In the genomic region with DNA sequence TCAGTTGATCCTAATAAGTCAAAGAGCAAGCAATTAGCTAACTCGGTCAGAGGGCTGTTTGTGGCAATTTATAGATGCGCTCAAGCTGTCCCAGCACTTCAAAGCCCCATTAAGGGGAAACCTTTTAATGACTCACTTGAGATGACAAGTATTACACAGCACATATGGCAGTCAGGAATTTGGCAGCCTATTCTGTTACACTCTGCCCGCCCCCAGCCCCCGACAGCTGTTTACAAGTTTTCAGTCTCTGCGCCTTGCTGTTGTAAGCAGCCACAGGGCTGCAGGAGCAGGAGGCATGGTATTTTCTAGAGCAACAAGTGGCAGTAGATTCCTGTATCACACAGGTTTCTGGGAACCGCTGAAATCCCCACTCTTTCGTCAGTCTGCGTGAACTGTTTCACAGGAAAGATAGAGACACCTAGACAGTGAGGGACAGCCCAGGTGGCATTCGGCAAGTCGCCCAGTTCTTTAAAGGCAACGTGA, we compare ENCODE assay signal across 14 cellular contexts.
DNase-seq lines count a peak whose midpoint lies in the region; ATAC-seq and TF ChIP-seq lines count a peak whose summit lies in the region.
"Had no signal": no experiment of that assay in that cellular context is flagged by ENCODE, and none has a peak within 500 bp of the region (broad histone marks: within the 10 kb centered on the region; RNA-seq: fewer than 3 reads in every experiment).

No MANE protein-coding gene starts in this region.

- peak overlapping the region; percentile 99 for H3K27ac ChIP-seq in OCI-LY1 (ENCODE audit: low read depth, low read length, poor library complexity, severe bottlenecking)
- peak overlapping the region; percentile 80 to 90 for H3K27ac ChIP-seq in thoracic aorta
- H3K27ac ChIP-seq: A549, thyroid gland had no signal

- no peak overlapping the region for H2AFZ ChIP-seq in OCI-LY1 (ENCODE audit: low read length)

- peak overlapping the region; percentile 76 for H3K4me2 ChIP-seq in OCI-LY1 (ENCODE audit: low read length)
- H3K4me2 ChIP-seq: A549 had no signal

- H3K4me1 Mint-ChIP-seq in glutamatergic neuron (ENCODE audit: low read depth, unreplicated experiment), result peaks cover 46% of the 10 kb centered on the region

- peak overlapping the region; percentile 93; the same call in 1 of the 2 replicates for H3K9ac ChIP-seq in OCI-LY1 (ENCODE audit: low read length)

- H3F3A ChIP-seq in OCI-LY1 (ENCODE audit: insufficient read depth, low read length), result peaks cover 14% of the 10 kb centered on the region; the same call in 1 of the 2 replicates

- no peaks in the 10 kb centered on the region for H3K79me2 ChIP-seq in OCI-LY1 (ENCODE audit: insufficient read depth, low read length)

- no peaks in the 10 kb centered on the region for H3K36me3 ChIP-seq in OCI-LY1 (ENCODE audit: insufficient read depth, low read length)
- H3K36me3 ChIP-seq in thoracic aorta, result no peaks in the 10 kb centered on the region
- H3K36me3 ChIP-seq: HAP-1, thyroid gland had no signal

- H3K4me3 ChIP-seq in OCI-LY1 (ENCODE audit: low read depth, low read length, poor library complexity, severe bottlenecking) (peak overlapping the region; percentile 24), thoracic aorta (peak overlapping the region; percentile 55)
- H3K4me3 ChIP-seq: A549, HAP-1, thyroid gland had no signal

- no peak overlapping the region for H3K4me3 Mint-ChIP-seq in glutamatergic neuron (ENCODE audit: unreplicated experiment)
- H3K4me3 Mint-ChIP-seq: activated naive CD8-positive, alpha-beta T cell had no signal

- H3K27me3 ChIP-seq in OCI-LY1 (ENCODE audit: insufficient read depth, low read length), result no peaks in the 10 kb centered on the region
- no peaks in the 10 kb centered on the region for H3K27me3 ChIP-seq in thoracic aorta (replicated peaks; ENCODE audit: insufficient read depth)
- H3K27me3 ChIP-seq: thyroid gland had no signal

- ATAC-seq in thoracic aorta (ENCODE audit: insufficient number of reproducible peaks, low FRiP score, low read depth), result no peak
- no peak for ATAC-seq in HG03097 (IDR thresholded peaks at IDR 0.05; ENCODE audit: low FRiP score, unreplicated experiment)
- no peak for ATAC-seq in GM18868 (IDR thresholded peaks at IDR 0.05; ENCODE audit: unreplicated experiment)
- ATAC-seq: A549 had no signal

- no peaks in the 10 kb centered on the region for H4K20me1 ChIP-seq in OCI-LY1 (ENCODE audit: insufficient read depth, low read length)

- DNase-seq in NCI-H2227 treated with DMSO at 0.1 percent for 48 hours (lab: John Stamatoyannopoulos, UW) (peak; percentile 5), NCI-H2227 (lab: John Stamatoyannopoulos, UW; ENCODE audit: unreplicated experiment) (no peak), glutamatergic neuron (peak; percentile 67), thoracic aorta (ENCODE audit: low spot score) (no peak), GM19238 (ENCODE audit: insufficient read length, low spot score) (no peak)
- DNase-seq: Karpas-422, T1000, thyroid gland had no signal

- H3K27me3 Mint-ChIP-seq in glutamatergic neuron (ENCODE audit: unreplicated experiment), result peaks cover 10% of the 10 kb centered on the region
- H3K27me3 Mint-ChIP-seq: activated naive CD8-positive, alpha-beta T cell had no signal

- H3K9me2 ChIP-seq in OCI-LY1 (ENCODE audit: low read depth, low read length), result no peaks in the 10 kb centered on the region

- H3K27ac Mint-ChIP-seq in glutamatergic neuron (ENCODE audit: unreplicated experiment), result peak overlapping the region; percentile 82
- H3K27ac Mint-ChIP-seq: activated naive CD8-positive, alpha-beta T cell had no signal

- H3K9me3 ChIP-seq in OCI-LY1 (ENCODE audit: low read length) (no peaks in the 10 kb centered on the region), thoracic aorta (no peaks in the 10 kb centered on the region)
- H3K9me3 ChIP-seq: A549, HAP-1, thyroid gland had no signal

- H3K9me3 Mint-ChIP-seq in glutamatergic neuron (ENCODE audit: unreplicated experiment), result peaks cover 13% of the 10 kb centered on the region

- peaks cover 68% of the 10 kb centered on the region for H3K4me1 ChIP-seq in OCI-LY1 (ENCODE audit: insufficient read depth, low read length, severe bottlenecking)
- peaks cover 0 to 46% of the 10 kb centered on the region in 2 donors for H3K4me1 ChIP-seq in thoracic aorta (ENCODE audit: control insufficient read depth in 1 of 2, low read depth in 2 of 2)
- H3K4me1 ChIP-seq: A549, thyroid gland had no signal

- H3K36me3 Mint-ChIP-seq in glutamatergic neuron (ENCODE audit: unreplicated experiment), result no peaks in the 10 kb centered on the region

- no peak for TF ChIP-seq CTCF in OCI-LY1 (IDR thresholded peaks at IDR 0.05; ENCODE audit: low read length)
- no peak for TF ChIP-seq CTCF in glutamatergic neuron (IDR thresholded peaks at IDR 0.05; ENCODE audit: partially characterized antibody, unreplicated experiment)
- no peak for TF ChIP-seq CTCF in thoracic aorta (IDR thresholded peaks at IDR 0.05)

Comparison
In these comparisons a context has a peak if more than half of its experiments do, and no peak if none do; other contexts are left out.
1. DNase-seq: peak in NCI-H2227 treated with DMSO at 0.1 percent for 48 hours (single experiment) and glutamatergic neuron (single experiment); none in NCI-H2227 (single experiment), thoracic aorta (single experiment) and GM19238 (single experiment).